ENCODE assay signal across 1 cellular context in genomic region chr4:69330345-69330744, GRCh38.
TF ChIP-seq lines count a peak whose summit lies in the region.

No MANE protein-coding gene starts in this region.

TF ChIP-seq in HepG2, 621 proteins besides CTCF, POLR2A, EP300 and RAD21 (continued from another document):
- TF ChIP-seq ARID4A (CRISPR knock-in tag; IDR thresholded peaks at IDR 0.05; ENCODE audit: borderline replicate concordance), result no peak
- TF ChIP-seq, protein P1, sequence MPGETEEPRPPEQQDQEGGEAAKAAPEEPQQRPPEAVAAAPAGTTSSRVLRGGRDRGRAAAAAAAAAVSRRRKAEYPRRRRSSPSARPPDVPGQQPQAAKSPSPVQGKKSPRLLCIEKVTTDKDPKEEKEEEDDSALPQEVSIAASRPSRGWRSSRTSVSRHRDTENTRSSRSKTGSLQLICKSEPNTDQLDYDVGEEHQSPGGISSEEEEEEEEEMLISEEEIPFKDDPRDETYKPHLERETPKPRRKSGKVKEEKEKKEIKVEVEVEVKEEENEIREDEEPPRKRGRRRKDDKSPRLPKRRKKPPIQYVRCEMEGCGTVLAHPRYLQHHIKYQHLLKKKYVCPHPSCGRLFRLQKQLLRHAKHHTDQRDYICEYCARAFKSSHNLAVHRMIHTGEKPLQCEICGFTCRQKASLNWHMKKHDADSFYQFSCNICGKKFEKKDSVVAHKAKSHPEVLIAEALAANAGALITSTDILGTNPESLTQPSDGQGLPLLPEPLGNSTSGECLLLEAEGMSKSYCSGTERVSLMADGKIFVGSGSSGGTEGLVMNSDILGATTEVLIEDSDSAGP (CRISPR knock-in tag; IDR thresholded peaks at IDR 0.05; ENCODE audit: borderline replicate concordance), result no peak
- no peak for TF ChIP-seq ADNP (CRISPR knock-in tag; IDR thresholded peaks at IDR 0.05)
- no peak for TF ChIP-seq TOPORS (CRISPR knock-in tag; IDR thresholded peaks at IDR 0.05)
- TF ChIP-seq YEATS4 (CRISPR knock-in tag; IDR thresholded peaks at IDR 0.05; ENCODE audit: borderline replicate concordance), result no peak
- no peak for TF ChIP-seq MAZ (IDR thresholded peaks at IDR 0.05; ENCODE audit: borderline replicate concordance, low read depth, low read length)
- no peak for TF ChIP-seq MAZ (CRISPR knock-in tag; IDR thresholded peaks at IDR 0.05; ENCODE audit: low read depth)
- TF ChIP-seq, protein P2, sequence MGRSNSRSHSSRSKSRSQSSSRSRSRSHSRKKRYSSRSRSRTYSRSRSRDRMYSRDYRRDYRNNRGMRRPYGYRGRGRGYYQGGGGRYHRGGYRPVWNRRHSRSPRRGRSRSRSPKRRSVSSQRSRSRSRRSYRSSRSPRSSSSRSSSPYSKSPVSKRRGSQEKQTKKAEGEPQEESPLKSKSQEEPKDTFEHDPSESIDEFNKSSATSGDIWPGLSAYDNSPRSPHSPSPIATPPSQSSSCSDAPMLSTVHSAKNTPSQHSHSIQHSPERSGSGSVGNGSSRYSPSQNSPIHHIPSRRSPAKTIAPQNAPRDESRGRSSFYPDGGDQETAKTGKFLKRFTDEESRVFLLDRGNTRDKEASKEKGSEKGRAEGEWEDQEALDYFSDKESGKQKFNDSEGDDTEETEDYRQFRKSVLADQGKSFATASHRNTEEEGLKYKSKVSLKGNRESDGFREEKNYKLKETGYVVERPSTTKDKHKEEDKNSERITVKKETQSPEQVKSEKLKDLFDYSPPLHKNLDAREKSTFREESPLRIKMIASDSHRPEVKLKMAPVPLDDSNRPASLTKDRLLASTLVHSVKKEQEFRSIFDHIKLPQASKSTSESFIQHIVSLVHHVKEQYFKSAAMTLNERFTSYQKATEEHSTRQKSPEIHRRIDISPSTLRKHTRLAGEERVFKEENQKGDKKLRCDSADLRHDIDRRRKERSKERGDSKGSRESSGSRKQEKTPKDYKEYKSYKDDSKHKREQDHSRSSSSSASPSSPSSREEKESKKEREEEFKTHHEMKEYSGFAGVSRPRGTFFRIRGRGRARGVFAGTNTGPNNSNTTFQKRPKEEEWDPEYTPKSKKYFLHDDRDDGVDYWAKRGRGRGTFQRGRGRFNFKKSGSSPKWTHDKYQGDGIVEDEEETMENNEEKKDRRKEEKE (IDR thresholded peaks at IDR 0.05), result no peak
- no peak for TF ChIP-seq RFXANK (CRISPR knock-in tag; IDR thresholded peaks at IDR 0.05)
- TF ChIP-seq SYNCRIP (IDR thresholded peaks at IDR 0.05; ENCODE audit: insufficient read depth, low read depth, low read length), result no peak
- no peak for TF ChIP-seq ZNF253 (CRISPR knock-in tag; IDR thresholded peaks at IDR 0.05; ENCODE audit: borderline replicate concordance)
- no peak for TF ChIP-seq PHF8 (CRISPR knock-in tag; IDR thresholded peaks at IDR 0.05)
- no peak for TF ChIP-seq TGIF2 (CRISPR knock-in tag; IDR thresholded peaks at IDR 0.05)
- no peak for TF ChIP-seq ZNF589 (CRISPR knock-in tag; conservative IDR thresholded peaks at IDR 0.05)
- TF ChIP-seq NFIC (IDR thresholded peaks at IDR 0.05; ENCODE audit: low read length), result no peak
- TF ChIP-seq ZNF577 (CRISPR knock-in tag; IDR thresholded peaks at IDR 0.05; ENCODE audit: borderline replicate concordance, low read depth), result no peak
- TF ChIP-seq ZNF614 (CRISPR knock-in tag; IDR thresholded peaks at IDR 0.05; ENCODE audit: borderline replicate concordance), result no peak
TF ChIP-seq in HepG2: peak in this region for 0.
